In the genomic region with DNA sequence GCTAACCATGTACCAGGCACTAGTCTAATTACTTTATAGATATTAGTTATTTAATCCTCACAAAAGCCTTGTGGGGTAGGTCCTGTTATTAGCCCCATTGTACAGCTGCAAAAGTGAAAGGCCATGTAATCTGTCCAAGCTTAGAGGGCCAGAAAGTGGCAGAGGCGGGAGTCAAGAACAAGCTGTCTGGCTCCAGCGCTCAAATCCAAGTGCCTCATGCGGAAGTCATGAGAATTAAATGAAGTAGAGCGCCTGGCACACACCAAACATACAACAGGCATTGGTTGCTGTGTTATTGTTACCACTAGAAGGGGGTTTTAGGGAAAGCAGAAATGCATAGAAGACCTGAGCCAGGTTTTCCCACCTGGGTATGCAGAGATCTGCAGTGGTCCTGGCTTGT, we compare ENCODE assay signal across 23 cellular contexts. TPM values are rescaled to one million over a fixed set of nuclear protein-coding genes. Genes with fewer than 3 reads are reported as not detected.
"Had no signal": no experiment of that assay in that cellular context is flagged by ENCODE, and none has a peak within 500 bp of the region (broad histone marks: within the 10 kb centered on the region; RNA-seq: fewer than 3 reads in every experiment).

No MANE protein-coding gene starts in this region.

- H3K27ac ChIP-seq: HL-60, KMS-11, RWPE1 had no signal

- H3K4me3 ChIP-seq: K562 had no signal

- FAIRE-seq: HTR-8/SVneo, K562, RCC 7860 had no signal

- DNase-seq: Kasumi-1, MM.1S, NCI-H1092 treated with DMSO at 0.1 percent for 48 hours, NCI-H1436, NCI-H187, NCI-H2081, NCI-H2107, NCI-H2171 treated with DMSO at 0.1 percent for 48 hours, NCI-H345, NCI-H446 treated with DMSO at 0.1 percent for 48 hours, NCI-H510A treated with DMSO at 0.1 percent for 48 hours, NCI-H526, NCI-H82, SHP77, SK-N-SH had no signal

- H3K9me3 ChIP-seq: SK-N-SH had no signal

RNA-seq across cellular contexts. Expression of gene AQP8, which starts 1.2 kb away (rescaled TPM):
- total RNA-seq: K562, SK-MEL-5 had no signal
- polyA plus RNA-seq: IgD-negative memory B cell, K562 had no signal
